ENCODE assay signal across 24 cellular contexts in genomic region chr1:38340409-38340808, GRCh38.
DNase-seq lines count a peak whose midpoint lies in the region; ATAC-seq, FAIRE-seq and TF ChIP-seq lines count a peak whose summit lies in the region.
"Had no signal": no experiment of that assay in that cellular context is flagged by ENCODE, and none has a peak within 500 bp of the region (broad histone marks: within the 10 kb centered on the region; RNA-seq: fewer than 3 reads in every experiment).

No MANE protein-coding gene starts in this region.

- 0 out of 2 replicates have a peak, but pooled peaks cover 2% of the 10 kb centered on the region for H3K23me2 ChIP-seq in H1 (ENCODE audit: low read depth, low read length)

- no peak overlapping the region for H2AK5ac ChIP-seq in H1 (ENCODE audit: low read depth, low read length)

- no peak overlapping the region for H2BK5ac ChIP-seq in H1 (ENCODE audit: low read depth, low read length)

- H2AFZ ChIP-seq in H1 (ENCODE audit: low read length) (no peak overlapping the region), osteoblast (ENCODE audit: low read length) (no peak overlapping the region)

- no peak overlapping the region for H3K23ac ChIP-seq in H1 (ENCODE audit: insufficient read length)

- FAIRE-seq in HTR-8/SVneo (lab: Jason Lieb, UNC) (peak; percentile 38), H1 (lab: Jason Lieb, UNC) (no peak), urothelium cell line (lab: Jason Lieb, UNC) (no peak)
- FAIRE-seq: A549, D721Med, GM12878, GM19239 had no signal

- no peak for ATAC-seq in GM19351 (IDR thresholded peaks at IDR 0.05; ENCODE audit: unreplicated experiment)
- ATAC-seq: A549, GM12878 had no signal

- DNase-seq in HTR-8/SVneo (ENCODE audit: insufficient read length, low spot score) (no peak), H1 (ENCODE audit: low read depth in 1 of 2, low spot score in 2 of 2) (no peak), osteoblast (ENCODE audit: insufficient read length, low spot score, missing footprints) (peak; percentile 42), urothelium cell line (ENCODE audit: low spot score) (no peak)
- no peak for DNase-seq in activated CD4-positive, alpha-beta T cell treated with anti-CD3 and anti-CD28 coated beads, Interleukin-2, amount 50 U/mL, for 48 hours
- DNase-seq: 8988T; ACHN; AML-193; BE2C; CD4-positive, alpha-beta T cell; CD8-positive, alpha-beta memory T cell; DMS 273 treated with DMSO at 0.1 percent for 48 hours; DMS79; EL; GDM1; GOT3; H7; HCEC 1CT had no signal

- H3K4me2 ChIP-seq in H1 (ENCODE audit: insufficient read depth in 1 of 2, low read depth in 2 of 2, low read length in 2 of 2) (no peak overlapping the region), osteoblast (ENCODE audit: insufficient read depth, low read length) (no peak overlapping the region)
- H3K4me2 ChIP-seq: A549; BLaER1 treated with 17β-estradiol and CSF1 and Interleukin-3, amounts not matched to agents 10 nM and 100 nM had no signal

- no peak overlapping the region for H3K56ac ChIP-seq in H1 (replicated peaks; ENCODE audit: insufficient read length, low read depth, low read length)

- H3K14ac ChIP-seq in H1 (ENCODE audit: insufficient read length): no peak overlapping the region

- TF ChIP-seq POLR2A in H1 (IDR thresholded peaks at IDR 0.05; ENCODE audit: control extremely low read depth in 1 of 2, low read depth in 2 of 2, low read length in 2 of 2): no peak

- H4K20me1 ChIP-seq in H1 (replicated peaks in 1 of 2; ENCODE audit: control insufficient read depth in 1 of 2, insufficient read depth in 2 of 2, low read length in 2 of 2) (no peaks in the 10 kb centered on the region), osteoblast (ENCODE audit: insufficient read depth, low read length) (no peaks in the 10 kb centered on the region)
- H4K20me1 ChIP-seq: BLaER1 treated with 17β-estradiol and CSF1 and Interleukin-3, amounts not matched to agents 10 nM and 100 nM had no signal

- H2BK12ac ChIP-seq in H1 (ENCODE audit: low read depth, low read length): no peak overlapping the region; the same call in 1 of the 2 replicates

- no peak for TF ChIP-seq RAD21 in H1 (IDR thresholded peaks at IDR 0.05 in 1 of 2, conservative IDR thresholded peaks at IDR 0.05 in 1 of 2; ENCODE audit: low read depth in 2 of 2, low read length in 2 of 2)

- POLR2A ChIA-PET in H1 (lab: Charles Lee; ENCODE audit: partially characterized antibody): no interaction called here

- no peak overlapping the region for H2BK15ac ChIP-seq in H1 (ENCODE audit: low read length)

- H3K4me1 ChIP-seq in H1 (replicated peaks in 1 of 4; ENCODE audit: control insufficient read depth in 3 of 4, insufficient read depth in 4 of 4, low read length in 3 of 4) (peaks cover 3 to 11% (median 5%) of the 10 kb centered on the region in 4 experiments; a peak in 6 of 7 replicates), osteoblast (ENCODE audit: insufficient read depth, low read length) (no peaks in the 10 kb centered on the region)
- H3K4me1 ChIP-seq: A549, BE2C had no signal

- H3K36me3 ChIP-seq in H1 (ENCODE audit: control insufficient read depth in 2 of 4, insufficient read depth in 4 of 4, low read length in 3 of 4): no peaks in the 10 kb centered on the region
- H3K36me3 ChIP-seq in osteoblast (ENCODE audit: insufficient read depth, low read length): no peaks in the 10 kb centered on the region
- H3K36me3 ChIP-seq: BE2C; BLaER1 treated with 17β-estradiol and CSF1 and Interleukin-3, amounts not matched to agents 10 nM and 100 nM had no signal

- H3K4ac ChIP-seq in H1 (replicated peaks; ENCODE audit: insufficient read length, low read depth, low read length): no peak overlapping the region

- H3K27me3 ChIP-seq in H1 (replicated peaks in 1 of 4; ENCODE audit: control insufficient read depth in 3 of 4, extremely low read depth in 1 of 4, insufficient read depth in 3 of 4, low read length in 3 of 4) (no peaks in the 10 kb centered on the region; a peak in 1 of 7 replicates), osteoblast (ENCODE audit: insufficient read depth, low read length) (no peaks in the 10 kb centered on the region)
- H3K27me3 ChIP-seq: BLaER1 treated with 17β-estradiol and CSF1 and Interleukin-3, amounts not matched to agents 10 nM and 100 nM had no signal

- WGBS in H1 (ENCODE audit: extremely low coverage in 1 of 2, insufficient coverage in 1 of 2, insufficient read length in 1 of 2, insufficient replicate concordance in 2 of 2, low coverage in 1 of 2, low lambda C conversion rate in 2 of 2, missing lambda C conversion rate in 1 of 2), 2 experiments: 82% methylated on average over 5 of the region's 5 CpGs; no CpG with 5 or more reads in 1 of the 2 experiments

- TF ChIP-seq CTCF in H1 (IDR thresholded peaks at IDR 0.05; ENCODE audit: control extremely low read depth in 1 of 3, insufficient read depth in 1 of 3, low read depth in 1 of 3, low read length in 3 of 3) (no peak), osteoblast (IDR thresholded peaks at IDR 0.05; ENCODE audit: extremely low read depth, low read depth, low read length) (no peak)

- no peak for TF ChIP-seq EP300 in H1 (IDR thresholded peaks at IDR 0.05; ENCODE audit: borderline replicate concordance in 1 of 2, low read depth in 2 of 2, low read length in 2 of 2)

- no peaks in the 10 kb centered on the region for H3K9me3 ChIP-seq in H1 (ENCODE audit: insufficient read depth in 2 of 2, low read depth in 1 of 2, low read length in 1 of 2)
- no peaks in the 10 kb centered on the region for H3K9me3 ChIP-seq in osteoblast (ENCODE audit: low read depth, low read length)
- H3K9me3 ChIP-seq: A549, BE2C had no signal

- no peak overlapping the region for H4K8ac ChIP-seq in H1 (ENCODE audit: extremely low read depth, insufficient read depth, low read length)

- no peak overlapping the region for H2BK20ac ChIP-seq in H1 (ENCODE audit: low read length)

- H3K79me1 ChIP-seq in H1 (ENCODE audit: low read depth, low read length): no peaks in the 10 kb centered on the region

- no peak overlapping the region for H2BK120ac ChIP-seq in H1 (replicated peaks; ENCODE audit: low read depth, low read length)

- no peak overlapping the region for H3K18ac ChIP-seq in H1 (ENCODE audit: extremely low read depth, low read length)

- H3K4me3 ChIP-seq in H1 (ENCODE audit: extremely low read depth in 1 of 4, insufficient read depth in 2 of 4, low read depth in 3 of 4, low read length in 4 of 4) (no peak overlapping the region), osteoblast (ENCODE audit: insufficient read depth, low read length) (no peak overlapping the region)
- H3K4me3 ChIP-seq: A549; BLaER1 treated with 17β-estradiol and CSF1 and Interleukin-3, amounts not matched to agents 10 nM and 100 nM; GM12878 had no signal

- CTCF ChIA-PET in H1 (lab: Charles Lee; ENCODE audit: partially characterized antibody): interaction anchor here (1.4 kb wide), 1 partner anchor 11 kb away, joined by 6 read pairs; no protein-coding TSS in a partner anchor

- H3K9ac ChIP-seq in H1 (replicated peaks in 1 of 4; ENCODE audit: extremely low read depth in 1 of 4, low read depth in 3 of 4, low read length in 3 of 4): no peak overlapping the region
- H3K9ac ChIP-seq: BLaER1 treated with 17β-estradiol and CSF1 and Interleukin-3, amounts not matched to agents 10 nM and 100 nM had no signal

- H3K79me2 ChIP-seq in H1 (ENCODE audit: control insufficient read depth in 1 of 2, insufficient read depth in 2 of 2, low read length in 2 of 2) (no peaks in the 10 kb centered on the region), osteoblast (ENCODE audit: insufficient read depth, low read length) (no peaks in the 10 kb centered on the region)

- H4K5ac ChIP-seq in H1 (ENCODE audit: insufficient read length, low read depth, low read length): no peak overlapping the region

- H3K27ac ChIP-seq in H1 (ENCODE audit: low read depth, low read length) (no peak overlapping the region), osteoblast (ENCODE audit: low read depth, low read length) (no peak overlapping the region)
- H3K27ac ChIP-seq: A549; BLaER1 treated with 17β-estradiol and CSF1 and Interleukin-3, amounts not matched to agents 10 nM and 100 nM had no signal

- H4K91ac ChIP-seq in H1 (replicated peaks; ENCODE audit: insufficient read length, low read length): peak overlapping the region; percentile 38

TF ChIP-seq in H1, 55 proteins besides CTCF, POLR2A, EP300 and RAD21:
- TF ChIP-seq FOSL1 (IDR thresholded peaks at IDR 0.05; ENCODE audit: insufficient read depth, low read depth, low read length) (no peak), JUND (IDR thresholded peaks at IDR 0.05; ENCODE audit: low read length) (no peak), HDAC6 (IDR thresholded peaks at IDR 0.05; ENCODE audit: low read depth, low read length) (no peak), KDM4A (IDR thresholded peaks at IDR 0.05; ENCODE audit: low read depth, low read length, severe bottlenecking) (no peak), SP1 (IDR thresholded peaks at IDR 0.05; ENCODE audit: low read depth, low read length) (no peak), RNF2 (IDR thresholded peaks at IDR 0.05; ENCODE audit: borderline replicate concordance, low read depth, low read length, missing control alignments, poor library complexity, severe bottlenecking) (no peak), NANOG (IDR thresholded peaks at IDR 0.05; ENCODE audit: insufficient read depth, low read depth, low read length, poor library complexity, severe bottlenecking) (no peak), JUN (IDR thresholded peaks at IDR 0.05; ENCODE audit: low read depth, low read length) (no peak), KDM5A (IDR thresholded peaks at IDR 0.05; ENCODE audit: low read length) (no peak)
